4 cellular contexts compared by ENCODE assay signal in genomic region chr7:21605008-21605407, GRCh38.
"Had no signal": no experiment of that assay in that cellular context is flagged by ENCODE, and none has a peak within 500 bp of the region (broad histone marks: within the 10 kb centered on the region; RNA-seq: fewer than 3 reads in every experiment).

No MANE protein-coding gene starts in this region.

- H3K9me3 Mint-ChIP-seq: GM23338, H9, IgD-negative memory B cell had no signal

- H3K4me2 ChIP-seq: GM23338 had no signal

- H3K4me1 Mint-ChIP-seq: GM23338 had no signal

- H3K27ac Mint-ChIP-seq: GM23338, IgD-negative memory B cell had no signal

- ATAC-seq: GM23338 had no signal

- H3K4me3 ChIP-seq: GM23338 had no signal

- H3K36me3 Mint-ChIP-seq: IgD-negative memory B cell had no signal

- H2AFZ ChIP-seq: GM23338 had no signal

- DNase-seq: H9, HCEC 1CT had no signal

- H3K4me3 Mint-ChIP-seq: GM23338, H9, IgD-negative memory B cell had no signal
